Comparison of ENCODE assay signal across 8 cellular contexts in genomic region chr6:166381381-166381732, GRCh38. TPM values are rescaled to one million over a fixed set of nuclear protein-coding genes. Genes with fewer than 3 reads are reported as not detected.
DNase-seq lines count a peak whose midpoint lies in the region; ATAC-seq and TF ChIP-seq lines count a peak whose summit lies in the region.

No MANE protein-coding gene starts in this region.

- H3K9me2 ChIP-seq in Karpas-422 (replicated peaks; ENCODE audit: insufficient read depth, low read length), result no peaks in the 10 kb centered on the region

- H3K4me2 ChIP-seq in Karpas-422 (ENCODE audit: low read depth, low read length, poor library complexity, severe bottlenecking) (peak overlapping the region; percentile 85), neural progenitor cell (peak overlapping the region; percentile 96)

- in situ Hi-C loops in KBM-7 (cut with MboI; ENCODE audit: low pct_unique_long_range_greater_than_20kb, low sequenced_read_pairs), result no loop called here
- in situ Hi-C loops in ACHN (cut with HindIII; ENCODE audit: low pct_ligation_motif_present, low pct_unique_long_range_greater_than_20kb, low sequenced_read_pairs), result no loop called here

- H3F3A ChIP-seq in neural progenitor cell (ENCODE audit: low read depth), result peaks cover 11% of the 10 kb centered on the region

- TF ChIP-seq CTCF in coronary artery (IDR thresholded peaks at IDR 0.05) (no peak), neural progenitor cell (IDR thresholded peaks at IDR 0.05) (no peak)

- peaks cover 6% of the 10 kb centered on the region for H3K27me3 Mint-ChIP-seq in CD4-positive, CD25-positive, alpha-beta regulatory T cell
- peaks cover 2% of the 10 kb centered on the region for H3K27me3 Mint-ChIP-seq in neural progenitor cell (ENCODE audit: insufficient read depth, low read depth)

- H3K36me3 ChIP-seq in CD4-positive, CD25-positive, alpha-beta regulatory T cell (ENCODE audit: control insufficient read depth, insufficient read depth, low read length), result peaks cover 2% of the 10 kb centered on the region
- H3K36me3 ChIP-seq in Karpas-422 (ENCODE audit: insufficient read depth, low read length) (no peaks in the 10 kb centered on the region; the same call in 1 of the 2 replicates), neural progenitor cell (no peaks in the 10 kb centered on the region)

- DNase-seq in CD4-positive, CD25-positive, alpha-beta regulatory T cell, result no peak
- DNase-seq in Karpas-422 (no peak), coronary artery (ENCODE audit: low spot score) (no peak), neural progenitor cell (ENCODE audit: low spot score) (no peak), GOT3 (lab: John Stamatoyannopoulos, UW) (no peak), KBM-7 (no peak), HK-2 (ENCODE audit: unreplicated experiment) (no peak), ACHN (no peak)

- H3K79me2 ChIP-seq in Karpas-422 (ENCODE audit: low read length), result peaks cover 55% of the 10 kb centered on the region
- H3K79me2 ChIP-seq in neural progenitor cell (ENCODE audit: low read depth), result no peaks in the 10 kb centered on the region

- H2AFZ ChIP-seq in Karpas-422 (ENCODE audit: low read length) (peak overlapping the region; percentile 53), neural progenitor cell (replicated peaks) (peak overlapping the region; percentile 52)

- H3K9ac ChIP-seq in Karpas-422 (ENCODE audit: low read length) (peak overlapping the region; percentile 64), neural progenitor cell (no peak overlapping the region)

- no peak overlapping the region for H3K27ac ChIP-seq in CD4-positive, CD25-positive, alpha-beta regulatory T cell (ENCODE audit: insufficient read depth, low read length, poor library complexity, severe bottlenecking)
- H3K27ac ChIP-seq in Karpas-422 (ENCODE audit: low read length) (peak overlapping the region; percentile 55), coronary artery (peak overlapping the region; percentile 92 to 94), neural progenitor cell (no peak overlapping the region)

- H3K4me3 ChIP-seq in CD4-positive, CD25-positive, alpha-beta regulatory T cell (ENCODE audit: low read depth, low read length), result peak overlapping the region; percentile 87
- peak overlapping the region; percentile 94 for H3K4me3 ChIP-seq in Karpas-422 (ENCODE audit: low read length)
- peak overlapping the region; percentile 87 for H3K4me3 ChIP-seq in coronary artery
- H3K4me3 ChIP-seq in neural progenitor cell, result peak overlapping the region; percentile 72

- no peak for ATAC-seq in CD4-positive, CD25-positive, alpha-beta regulatory T cell (ENCODE audit: low read depth in 2 of 2)

- H3K4me1 ChIP-seq in CD4-positive, CD25-positive, alpha-beta regulatory T cell (ENCODE audit: control insufficient read depth, insufficient read depth, low read length, poor library complexity, severe bottlenecking), result peaks cover 17% of the 10 kb centered on the region
- H3K4me1 ChIP-seq in Karpas-422 (ENCODE audit: low read length) (peaks cover 20% of the 10 kb centered on the region), neural progenitor cell (no peaks in the 10 kb centered on the region)

- peak overlapping the region in 2 of 3 donors; percentile 89 to 92 for H3K27ac Mint-ChIP-seq in CD4-positive, CD25-positive, alpha-beta regulatory T cell
- no peak overlapping the region for H3K27ac Mint-ChIP-seq in neural progenitor cell

- no peaks in the 10 kb centered on the region for H3K9me3 Mint-ChIP-seq in CD4-positive, CD25-positive, alpha-beta regulatory T cell
- no peaks in the 10 kb centered on the region for H3K9me3 Mint-ChIP-seq in neural progenitor cell

- H4K20me1 ChIP-seq in Karpas-422 (ENCODE audit: insufficient read depth, low read depth, low read length), result no peaks in the 10 kb centered on the region
- H4K20me1 ChIP-seq in neural progenitor cell (ENCODE audit: low read depth), result no peaks in the 10 kb centered on the region

- H3K4me1 Mint-ChIP-seq in CD4-positive, CD25-positive, alpha-beta regulatory T cell, result peaks cover 5 to 22% (median 16%) of the 10 kb centered on the region in 4 donors
- peaks cover 10% of the 10 kb centered on the region for H3K4me1 Mint-ChIP-seq in neural progenitor cell

- H3K36me3 Mint-ChIP-seq in CD4-positive, CD25-positive, alpha-beta regulatory T cell, result no peaks in the 10 kb centered on the region
- H3K36me3 Mint-ChIP-seq in neural progenitor cell, result no peaks in the 10 kb centered on the region

- H3K9me3 ChIP-seq in CD4-positive, CD25-positive, alpha-beta regulatory T cell (ENCODE audit: control insufficient read depth in 2 of 2, low read length in 2 of 2), result no peaks in the 10 kb centered on the region
- H3K9me3 ChIP-seq in Karpas-422 (ENCODE audit: low read length) (no peaks in the 10 kb centered on the region), neural progenitor cell (ENCODE audit: low read depth) (no peaks in the 10 kb centered on the region)

- H3K4me3 Mint-ChIP-seq in CD4-positive, CD25-positive, alpha-beta regulatory T cell, result peak overlapping the region; percentile 93 to 99 (median 96)
- peak overlapping the region; percentile 92 for H3K4me3 Mint-ChIP-seq in neural progenitor cell

- H3K27me3 ChIP-seq in CD4-positive, CD25-positive, alpha-beta regulatory T cell (ENCODE audit: control insufficient read depth, insufficient read depth, low read length), result no peaks in the 10 kb centered on the region
- no peaks in the 10 kb centered on the region for H3K27me3 ChIP-seq in Karpas-422 (ENCODE audit: low read length)
- H3K27me3 ChIP-seq in neural progenitor cell, result peaks cover 12% of the 10 kb centered on the region

RNA-seq across cellular contexts. Expression of gene MPC1, which starts 1.4 kb away (rescaled TPM):
- total RNA-seq in CD4-positive, CD25-positive, alpha-beta regulatory T cell, result 25.7 TPM
- polyA plus RNA-seq in CD4-positive, CD25-positive, alpha-beta regulatory T cell, result 10 to 100 TPM; 70.2 to 92.1 (median 79.2) TPM
- 62.7 and 109 TPM in 2 replicates for total RNA-seq in Karpas-422 (2014; rRNA removed; shearing (Covaris generic); ENCODE audit: low replicate concordance)
- 9.4 and 13.2 TPM in 2 replicates for total RNA-seq in neural progenitor cell (ENCODE audit: low replicate concordance)

RNA-seq across cellular contexts. Expression of gene SFT2D1, which starts 39.0 kb away (rescaled TPM):
- 23.7 TPM for total RNA-seq in CD4-positive, CD25-positive, alpha-beta regulatory T cell
- polyA plus RNA-seq in CD4-positive, CD25-positive, alpha-beta regulatory T cell, result 100 to 1,000 TPM in 3 of 4 donors, 10 to 100 TPM in 1; 75.8 to 109 (median 106) TPM
- 71.6 and 119 TPM in 2 replicates for total RNA-seq in Karpas-422 (2014; rRNA removed; shearing (Covaris generic); ENCODE audit: low replicate concordance)
- total RNA-seq in neural progenitor cell (ENCODE audit: low replicate concordance), result 38.1 and 48.9 TPM in 2 replicates

Comparison
In these comparisons a context has a peak if more than half of its experiments do, and no peak if none do; other contexts are left out.
1. H3K27ac ChIP-seq: peak in Karpas-422 (single experiment) and coronary artery (2 of 2); none in CD4-positive, CD25-positive, alpha-beta regulatory T cell (single experiment) and neural progenitor cell (single experiment).
2. Peak in every context shown above with its lines, with median percentiles within 50 percentile points of each other: H3K4me3 ChIP-seq.